In genomic region chr10:72251635-72252034, GRCh38 we compare ENCODE assay signal across 17 cellular contexts. TPM values are rescaled to one million over a fixed set of nuclear protein-coding genes. Genes with fewer than 3 reads are reported as not detected.
A peak's percentile ranks its signal among the peaks of the same experiment; 100 is the strongest.
DNase-seq lines count a peak whose midpoint lies in the region; ATAC-seq and TF ChIP-seq lines count a peak whose summit lies in the region.
"Had no signal": no experiment of that assay in that cellular context is flagged by ENCODE, and none has a peak within 500 bp of the region (broad histone marks: within the 10 kb centered on the region; RNA-seq: fewer than 3 reads in every experiment).

No MANE protein-coding gene starts in this region.

- H2BK120ac ChIP-seq in trophoblast cell (ENCODE audit: insufficient read depth, low read length, poor library complexity): no peak overlapping the region

- no peaks in the 10 kb centered on the region for H3K27me3 ChIP-seq in trophoblast cell (ENCODE audit: insufficient read depth, low read length)
- H3K27me3 ChIP-seq: neutrophil, SJSA1 had no signal

- H3K4ac ChIP-seq in trophoblast cell (ENCODE audit: low read depth, low read length): no peak overlapping the region

- H3K79me1 ChIP-seq in trophoblast cell (ENCODE audit: low read length): peaks cover 9% of the 10 kb centered on the region

- H3K4me3 Mint-ChIP-seq in stimulated activated naive CD8-positive, alpha-beta T cell treated with anti-CD3 and anti-CD28 coated beads, Interleukin-15, Interleukin-2, amounts not matched to agents 100 ng/mL and 50 ng/mL, for 24 hours: no peak overlapping the region
- H3K4me3 Mint-ChIP-seq in stimulated activated naive CD8-positive, alpha-beta T cell treated with anti-CD3 and anti-CD28 coated beads, Interleukin-15, amount 100 ng/mL, for 72 hours: no peak overlapping the region
- H3K4me3 Mint-ChIP-seq in brain (no peak overlapping the region), osteocyte (ENCODE audit: unreplicated experiment) (no peak overlapping the region)
- H3K4me3 Mint-ChIP-seq: GM23338 had no signal

- WGBS in trophoblast cell (ENCODE audit: extremely low coverage, insufficient coverage, insufficient read length): no CpG with 5 or more reads among the region's 6 CpGs

- H3K4me1 Mint-ChIP-seq in stimulated activated naive CD8-positive, alpha-beta T cell treated with anti-CD3 and anti-CD28 coated beads, Interleukin-15, Interleukin-2, amounts not matched to agents 100 ng/mL and 50 ng/mL, for 24 hours (ENCODE audit: low read depth): peaks cover 88% of the 10 kb centered on the region
- peaks cover 94% of the 10 kb centered on the region for H3K4me1 Mint-ChIP-seq in stimulated activated naive CD8-positive, alpha-beta T cell treated with anti-CD3 and anti-CD28 coated beads, Interleukin-15, amount 100 ng/mL, for 72 hours
- peaks cover 75% of the 10 kb centered on the region for H3K4me1 Mint-ChIP-seq in brain
- H3K4me1 Mint-ChIP-seq in osteocyte (ENCODE audit: unreplicated experiment): peaks cover 71% of the 10 kb centered on the region

- H2BK12ac ChIP-seq in trophoblast cell (ENCODE audit: low read length): no peak overlapping the region

- H3K27me3 Mint-ChIP-seq in stimulated activated naive CD8-positive, alpha-beta T cell treated with anti-CD3 and anti-CD28 coated beads, Interleukin-15, Interleukin-2, amounts not matched to agents 100 ng/mL and 50 ng/mL, for 24 hours: no peaks in the 10 kb centered on the region
- no peaks in the 10 kb centered on the region for H3K27me3 Mint-ChIP-seq in stimulated activated naive CD8-positive, alpha-beta T cell treated with anti-CD3 and anti-CD28 coated beads, Interleukin-15, amount 100 ng/mL, for 72 hours
- H3K27me3 Mint-ChIP-seq in brain (no peaks in the 10 kb centered on the region), osteocyte (ENCODE audit: unreplicated experiment) (no peaks in the 10 kb centered on the region)

- H3K27ac ChIP-seq in trophoblast cell (ENCODE audit: low read depth, low read length): no peak overlapping the region
- H3K27ac ChIP-seq: C4-2B, neutrophil, SJSA1 had no signal

- no peak overlapping the region for H3K4me3 ChIP-seq in trophoblast cell (ENCODE audit: low read depth, low read length)
- H3K4me3 ChIP-seq: GM23338, SJSA1 had no signal

- H3K27ac Mint-ChIP-seq in stimulated activated naive CD8-positive, alpha-beta T cell treated with anti-CD3 and anti-CD28 coated beads, Interleukin-15, Interleukin-2, amounts not matched to agents 100 ng/mL and 50 ng/mL, for 24 hours: peak overlapping the region; percentile 55
- no peak overlapping the region for H3K27ac Mint-ChIP-seq in stimulated activated naive CD8-positive, alpha-beta T cell treated with anti-CD3 and anti-CD28 coated beads, Interleukin-15, amount 100 ng/mL, for 72 hours
- peak overlapping the region in 4 of 5 experiments; percentile 45 to 93 (median 80) for H3K27ac Mint-ChIP-seq in brain
- H3K27ac Mint-ChIP-seq in osteocyte (ENCODE audit: unreplicated experiment): peak overlapping the region; percentile 2
- H3K27ac Mint-ChIP-seq: GM23338 had no signal

- H3K4me2 ChIP-seq in trophoblast cell (ENCODE audit: low read length): no peak overlapping the region
- H3K4me2 ChIP-seq: GM23338 had no signal

- no peaks in the 10 kb centered on the region for H3K36me3 Mint-ChIP-seq in stimulated activated naive CD8-positive, alpha-beta T cell treated with anti-CD3 and anti-CD28 coated beads, Interleukin-15, Interleukin-2, amounts not matched to agents 100 ng/mL and 50 ng/mL, for 24 hours (ENCODE audit: low read depth)
- no peaks in the 10 kb centered on the region for H3K36me3 Mint-ChIP-seq in brain
- H3K36me3 Mint-ChIP-seq in osteocyte (ENCODE audit: unreplicated experiment): no peaks in the 10 kb centered on the region

- H3K9me3 Mint-ChIP-seq in stimulated activated naive CD8-positive, alpha-beta T cell treated with anti-CD3 and anti-CD28 coated beads, Interleukin-15, Interleukin-2, amounts not matched to agents 100 ng/mL and 50 ng/mL, for 24 hours: no peaks in the 10 kb centered on the region
- H3K9me3 Mint-ChIP-seq in stimulated activated naive CD8-positive, alpha-beta T cell treated with anti-CD3 and anti-CD28 coated beads, Interleukin-15, amount 100 ng/mL, for 72 hours: no peaks in the 10 kb centered on the region
- H3K9me3 Mint-ChIP-seq in brain: peaks cover 0 to 7% (median 0%) of the 10 kb centered on the region in 5 experiments
- no peaks in the 10 kb centered on the region for H3K9me3 Mint-ChIP-seq in osteocyte (ENCODE audit: unreplicated experiment)
- H3K9me3 Mint-ChIP-seq: GM23338 had no signal

- H2AFZ ChIP-seq in trophoblast cell (ENCODE audit: insufficient read depth, low read length, poor library complexity): no peak overlapping the region
- H2AFZ ChIP-seq: GM23338 had no signal

- H4K8ac ChIP-seq in trophoblast cell (ENCODE audit: low read depth, low read length): no peak overlapping the region

- no peak overlapping the region for H2BK5ac ChIP-seq in trophoblast cell (ENCODE audit: low read depth, low read length, poor library complexity)

- H3K23ac ChIP-seq in trophoblast cell (ENCODE audit: low read length): no peak overlapping the region

- no peak for DNase-seq in stimulated activated naive CD8-positive, alpha-beta T cell treated with anti-CD3 and anti-CD28 coated beads, Interleukin-15, amount 100 ng/mL, for 72 hours
- no peak for DNase-seq in osteocyte (ENCODE audit: extremely low spot score, unreplicated experiment)
- no peak for DNase-seq in left lobe of liver (ENCODE audit: low spot score)
- no peak for DNase-seq in effector CD8-positive, alpha-beta T cell (lab: John Stamatoyannopoulos, UW)
- DNase-seq in stimulated activated CD4-positive, alpha-beta T cell treated with anti-CD3 and anti-CD28 coated beads, Interleukin-4, amount 100 ng/mL, for 1 hour: no peak
- DNase-seq in trophoblast cell: no peak
- DNase-seq: cortex of kidney; EL; NCI-H1105; NK-92 treated with Interleukin-12 subunit alpha and Interleukin-12 subunit beta, amount 100 ng/mL, for 24 hours; small intestine had no signal

- no peak overlapping the region for H3K14ac ChIP-seq in trophoblast cell (ENCODE audit: low read length)

- H3K9ac ChIP-seq in trophoblast cell (ENCODE audit: low read length): no peak overlapping the region

- H3K36me3 ChIP-seq in trophoblast cell (ENCODE audit: control insufficient read depth in 1 of 2, insufficient read depth in 2 of 2, low read length in 2 of 2): no peaks in the 10 kb centered on the region
- H3K36me3 ChIP-seq: neutrophil had no signal

- TF ChIP-seq CTCF in brain (conservative IDR thresholded peaks at IDR 0.05) (no peak), osteocyte (IDR thresholded peaks at IDR 0.05) (no peak)

- ATAC-seq in stimulated activated naive CD8-positive, alpha-beta T cell treated with anti-CD3 and anti-CD28 coated beads, Interleukin-15, amount 100 ng/mL, for 72 hours: no peak
- no peak for ATAC-seq in left lobe of liver
- ATAC-seq: GM23338 had no signal

- H3K4me1 ChIP-seq in trophoblast cell (ENCODE audit: control insufficient read depth in 1 of 2, insufficient read depth in 2 of 2, low read length in 2 of 2): peaks cover 10 to 19% of the 10 kb centered on the region in 2 experiments

- no peaks in the 10 kb centered on the region for H3K79me2 ChIP-seq in trophoblast cell (ENCODE audit: control insufficient read depth, insufficient read depth, low read length, poor library complexity)

- no peak overlapping the region for H4K12ac ChIP-seq in trophoblast cell (ENCODE audit: low read depth, low read length)

- no peaks in the 10 kb centered on the region for H3K9me3 ChIP-seq in trophoblast cell (ENCODE audit: insufficient read depth, low read depth, low read length)
- H3K9me3 ChIP-seq: neutrophil, SJSA1 had no signal

- H2AK5ac ChIP-seq in trophoblast cell (ENCODE audit: low read length): no peak overlapping the region

- no peak overlapping the region for H3K18ac ChIP-seq in trophoblast cell (ENCODE audit: low read length)

- H4K91ac ChIP-seq in trophoblast cell (ENCODE audit: low read depth, low read length): no peak overlapping the region

RNA-seq across cellular contexts. Expression of gene DDIT4, which starts 22.1 kb away (rescaled TPM):
- 121 TPM for polyA plus RNA-seq in brain (ENCODE audit: insufficient read depth, low read depth, low replicate concordance)
- total RNA-seq in osteocyte (288 and 290 TPM in 2 replicates), left lobe of liver (162 TPM)
- 175 and 178 TPM in 2 replicates for polyA plus RNA-seq in trophoblast cell (2013)

RNA-seq across cellular contexts. Expression of gene ASCC1, which starts 35.6 kb away (rescaled TPM):
- polyA plus RNA-seq in brain (ENCODE audit: insufficient read depth, low read depth, low replicate concordance): 43.6 TPM
- total RNA-seq in osteocyte: 39.1 and 40.6 TPM in 2 replicates
- total RNA-seq in left lobe of liver: 27.9 TPM
- 33.6 and 35.4 TPM in 2 replicates for polyA plus RNA-seq in trophoblast cell (2013)

RNA-seq across cellular contexts. Expression of gene ANAPC16, which starts 35.8 kb away (rescaled TPM):
- polyA plus RNA-seq in brain (ENCODE audit: insufficient read depth, low read depth, low replicate concordance): 79.8 TPM
- total RNA-seq in osteocyte: 61.7 and 70.3 TPM in 2 replicates
- total RNA-seq in left lobe of liver: 66.8 TPM
- polyA plus RNA-seq in trophoblast cell (2013): 51.1 and 52.7 TPM in 2 replicates

Comparison
In these comparisons a context has a peak if more than half of its experiments do, and no peak if none do; other contexts are left out.
1. H3K27ac Mint-ChIP-seq: peak in stimulated activated naive CD8-positive, alpha-beta T cell treated with anti-CD3 and anti-CD28 coated beads, Interleukin-15, Interleukin-2, amounts not matched to agents 100 ng/mL and 50 ng/mL, for 24 hours (single experiment), brain (4 of 5) and osteocyte (single experiment); none in stimulated activated naive CD8-positive, alpha-beta T cell treated with anti-CD3 and anti-CD28 coated beads, Interleukin-15, amount 100 ng/mL, for 72 hours (0 of 2).